8 cellular contexts compared by ENCODE assay signal in the genomic region with DNA sequence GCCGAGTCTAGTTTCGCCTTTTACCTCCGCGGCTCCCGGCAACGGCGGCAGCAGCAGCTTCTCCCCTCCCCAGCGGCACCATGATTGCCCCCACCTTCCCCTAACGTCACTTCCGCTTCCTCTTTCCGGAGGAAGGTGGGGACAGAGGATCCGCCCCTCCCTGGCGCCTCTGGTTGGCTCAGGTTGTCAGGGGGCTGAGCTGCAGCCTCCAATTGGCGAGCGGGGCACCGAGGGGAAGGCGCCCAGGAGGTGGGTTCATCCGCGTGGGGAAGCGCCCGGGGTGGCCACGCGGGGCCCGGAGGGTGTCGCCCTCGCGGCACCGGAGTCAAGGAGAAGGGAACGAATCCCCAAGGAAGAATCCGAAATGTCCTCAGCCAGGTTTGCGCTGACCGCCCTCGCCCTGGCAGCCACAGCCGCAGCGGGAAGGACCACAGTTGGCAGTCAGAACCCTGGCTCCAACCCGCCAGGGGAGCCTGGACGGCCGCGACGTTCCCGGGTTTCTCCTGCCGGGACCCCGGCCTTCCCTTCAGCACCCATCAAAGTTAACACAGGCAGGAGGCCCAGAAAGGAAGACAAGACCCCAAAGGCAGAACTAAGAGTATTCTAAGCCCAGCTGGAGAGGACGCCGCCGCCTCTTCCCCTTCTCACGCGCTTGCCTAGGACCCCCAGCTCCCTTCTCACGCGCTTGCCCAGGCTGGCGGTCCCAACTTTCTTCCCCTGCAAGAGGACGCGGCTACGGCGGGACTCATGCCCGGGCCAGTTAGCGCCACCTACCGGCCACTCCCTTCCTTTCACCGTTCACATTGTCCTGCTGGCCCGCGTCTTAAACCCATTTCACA. TPM values are rescaled to one million over a fixed set of nuclear protein-coding genes. Genes with fewer than 3 reads are reported as not detected.
DNase-seq lines count a peak whose midpoint lies in the region; ATAC-seq, FAIRE-seq and TF ChIP-seq lines count a peak whose summit lies in the region.

Gene MTF1, minus strand, starts transcription at position 86 of the 839 bp plus-strand sequence. CDS start 1,934 bp downstream, outside the sequence.

- H3K36me3 ChIP-seq in body of pancreas (replicated peaks in 1 of 2; ENCODE audit: insufficient read depth in 1 of 2, low read depth in 2 of 2), result peaks cover 0 to 5% of the 10 kb centered on the region in 2 donors
- peaks cover 6% of the 10 kb centered on the region; the same call in 1 of the 2 replicates for H3K36me3 ChIP-seq in iPS DF 6.9 (ENCODE audit: control insufficient read depth, insufficient read depth, low read length)

- peak within 1 kb of the TSS; percentile 85 to 94 (median 92) for H3K27ac ChIP-seq in body of pancreas
- no peak within 1 kb of the TSS for H3K27ac ChIP-seq in iPS DF 6.9 (ENCODE audit: low read length)

- H3K4me3 ChIP-seq in body of pancreas (peak within 1 kb of the TSS; percentile 64 to 94), iPS DF 6.9 (ENCODE audit: low read length) (peak within 1 kb of the TSS; percentile 93), skeletal muscle cell (ENCODE audit: low read depth, low read length) (peak within 1 kb of the TSS; percentile 100)

- peak; percentile 93 for DNase-seq in NCI-H2107 treated with DMSO at 0.1 percent for 48 hours (lab: John Stamatoyannopoulos, UW; ENCODE audit: unreplicated experiment)
- DNase-seq in body of pancreas, result peak; percentile 96 to 97 (median 96)
- DNase-seq in iPS DF 6.9 (ENCODE audit: low read depth, low spot score), result peak; percentile 94
- DNase-seq in skeletal muscle cell (ENCODE audit: low read depth), result peak; percentile 87

- H3K4me1 ChIP-seq in body of pancreas (peaks cover 31% of the 10 kb centered on the region), iPS DF 6.9 (ENCODE audit: control insufficient read depth, insufficient read depth, low read length) (peaks cover 2% of the 10 kb centered on the region; the same call in 1 of the 2 replicates)

- WGBS in body of pancreas, 2 donors, result 0% methylated on average over 13 to 57 of the region's 61 CpGs
- no CpG with 5 or more reads among the region's 61 CpGs for WGBS in iPS DF 6.9 (ENCODE audit: insufficient coverage, insufficient read length)

- peak; percentile 80 to 96 (median 91) for TF ChIP-seq CTCF in body of pancreas (IDR thresholded peaks at IDR 0.05)

- intact Hi-C loops in body of pancreas (cut with DNase I), result loop anchor here (10.0 kb wide), 2 partner anchors 65 to 165 kb away; partner anchors contain the start of genes CDCA8 and MANEAL

- H3K9me3 ChIP-seq in body of pancreas (no peaks in the 10 kb centered on the region), iPS DF 6.9 (ENCODE audit: control insufficient read depth, insufficient read depth, low read length) (no peaks in the 10 kb centered on the region)

- ATAC-seq in GM18520 (IDR thresholded peaks at IDR 0.05; ENCODE audit: unreplicated experiment), result peak; percentile 94
- ATAC-seq in HG03064 (IDR thresholded peaks at IDR 0.05; ENCODE audit: low read depth, unreplicated experiment), result peak; percentile 87
- peak; percentile 98 for ATAC-seq in body of pancreas

- H3K27me3 ChIP-seq in body of pancreas (no peaks in the 10 kb centered on the region), iPS DF 6.9 (ENCODE audit: control insufficient read depth, insufficient read depth, low read length) (no peaks in the 10 kb centered on the region)

- FAIRE-seq in A204.1 (lab: Jason Lieb, UNC), result peak; percentile 94
- FAIRE-seq in TTC549 (lab: Jason Lieb, UNC), result peak; percentile 56

- peak; percentile 45 to 81 (median 75) for TF ChIP-seq POLR2A in body of pancreas (IDR thresholded peaks at IDR 0.05)

RNA-seq across cellular contexts. Expression of gene MTF1, which starts in this region (rescaled TPM):
- 1 to 10 TPM; 1.3 to 3.9 TPM for total RNA-seq in body of pancreas
